Comparison of ENCODE assay signal across 19 cellular contexts in genomic region chr10:114868801-114869200, GRCh38. TPM values are rescaled to one million over a fixed set of nuclear protein-coding genes. Genes with fewer than 3 reads are reported as not detected.
A peak's percentile ranks its signal among the peaks of the same experiment; 100 is the strongest.
DNase-seq lines count a peak whose midpoint lies in the region; ATAC-seq and TF ChIP-seq lines count a peak whose summit lies in the region.
"Had no signal": no experiment of that assay in that cellular context is flagged by ENCODE, and none has a peak within 500 bp of the region (broad histone marks: within the 10 kb centered on the region; RNA-seq: fewer than 3 reads in every experiment).

No MANE protein-coding gene starts in this region.

- no peak for TF ChIP-seq CTCF in fibroblast of mammary gland (conservative IDR thresholded peaks at IDR 0.05; ENCODE audit: control insufficient read depth, insufficient read depth, low read depth, low read length)
- no peak for TF ChIP-seq CTCF in activated CD8-positive, alpha-beta T cell treated with anti-CD3 and anti-CD28 coated beads for 36 hours (IDR thresholded peaks at IDR 0.05)

- peaks cover 11% of the 10 kb centered on the region for H3K27me3 Mint-ChIP-seq in activated CD8-positive, alpha-beta T cell treated with anti-CD3 and anti-CD28 coated beads for 36 hours

- no peak overlapping the region for H2AFZ ChIP-seq in ACC112 (ENCODE audit: low read length, unreplicated experiment)
- H2AFZ ChIP-seq: PC-9 had no signal

- H3K4me3 ChIP-seq in ACC112 (ENCODE audit: low read depth, low read length) = peak overlapping the region; percentile 36
- H3K4me3 ChIP-seq in fibroblast of mammary gland (ENCODE audit: control insufficient read depth, low read depth, low read length) = no peak overlapping the region
- H3K4me3 ChIP-seq: HAP-1, PC-9, psoas muscle, stomach, vagina had no signal

- ATAC-seq in SK-N-SH treated with all-trans-retinoic acid at 6 μM for 48 hours = peak; percentile 45
- no peak for ATAC-seq in activated CD8-positive, alpha-beta T cell treated with anti-CD3 and anti-CD28 coated beads for 36 hours
- ATAC-seq: activated CD8-positive, alpha-beta T cell treated with anti-CD3 and anti-CD28 coated beads, Interleukin-2, amount 10 ng/mL, durations not matched to agents 7 days and 5 days; naive thymus-derived CD4-positive, alpha-beta T cell had no signal

- H3K27ac Mint-ChIP-seq in activated CD8-positive, alpha-beta T cell treated with anti-CD3 and anti-CD28 coated beads for 36 hours = no peak overlapping the region
- H3K27ac Mint-ChIP-seq: activated CD8-positive, alpha-beta T cell treated with anti-CD3 and anti-CD28 coated beads, Interleukin-2, amount 10 ng/mL, durations not matched to agents 7 days and 5 days; activated T-helper 2 cell treated with anti-CD3 and anti-CD28 coated beads, Interferon-gamma antibody, Interleukin-2, Interleukin-4, amounts not matched to agents 10 μg/mL and 5 μg/mL and 100 μg/mL, durations not matched to agents 14 hours and 24 hours and 36 hours; naive thymus-derived CD4-positive, alpha-beta T cell had no signal

- POLR2A ChIA-PET in activated CD8-positive, alpha-beta T cell treated with anti-CD3 and anti-CD28 coated beads for 36 hours (lab: Charles Lee) = no interaction called here

- H3K36me3 ChIP-seq in ACC112 (ENCODE audit: insufficient read depth, low read length) = peaks cover 14% of the 10 kb centered on the region

- peak; percentile 56 for DNase-seq in HCEC 1CT
- peak; percentile 64 for DNase-seq in fibroblast of mammary gland (ENCODE audit: low read depth)
- no peak for DNase-seq in NCI-H1105 (lab: John Stamatoyannopoulos, UW)
- DNase-seq in GF-D8 (lab: John Stamatoyannopoulos, UW) = no peak
- no peak for DNase-seq in cardiac septum (ENCODE audit: low spot score)
- DNase-seq in activated CD8-positive, alpha-beta T cell treated with anti-CD3 and anti-CD28 coated beads for 36 hours = no peak
- DNase-seq: activated CD8-positive, alpha-beta T cell treated with anti-CD3 and anti-CD28 coated beads, Interleukin-2, amount 10 ng/mL, durations not matched to agents 7 days and 5 days; amygdala; naive thymus-derived CD4-positive, alpha-beta T cell; NCI-H1417 treated with DMSO at 0.1 percent for 48 hours; psoas muscle; stimulated activated CD4-positive, alpha-beta T cell treated with anti-CD3 and anti-CD28 coated beads, Interleukin-15, amount 100 ng/mL, for 24 hours; stomach had no signal

- H3K4me3 Mint-ChIP-seq in activated CD8-positive, alpha-beta T cell treated with anti-CD3 and anti-CD28 coated beads for 36 hours = no peak overlapping the region
- H3K4me3 Mint-ChIP-seq: activated CD8-positive, alpha-beta T cell treated with anti-CD3 and anti-CD28 coated beads, Interleukin-2, amount 10 ng/mL, durations not matched to agents 7 days and 5 days; naive thymus-derived CD4-positive, alpha-beta T cell had no signal

- CTCF ChIA-PET in activated CD8-positive, alpha-beta T cell treated with anti-CD3 and anti-CD28 coated beads for 36 hours (lab: Charles Lee) = interaction anchor here (1.0 to 2.4 kb wide), 4 partner anchors 8 to 179 kb away, joined by 3 to 18 read pairs (median 8); partner anchors contain the start of gene FHIP2A

- H3K4me1 Mint-ChIP-seq in activated CD8-positive, alpha-beta T cell treated with anti-CD3 and anti-CD28 coated beads for 36 hours (ENCODE audit: low read depth) = peaks cover 6% of the 10 kb centered on the region

- H3K36me3 Mint-ChIP-seq in activated CD8-positive, alpha-beta T cell treated with anti-CD3 and anti-CD28 coated beads for 36 hours (ENCODE audit: low read depth) = peaks cover 13% of the 10 kb centered on the region

- no peaks in the 10 kb centered on the region for H3K79me2 ChIP-seq in ACC112 (ENCODE audit: control insufficient read depth, insufficient read depth, low read length, unreplicated experiment)

- no peaks in the 10 kb centered on the region for H3K9me3 Mint-ChIP-seq in activated CD8-positive, alpha-beta T cell treated with anti-CD3 and anti-CD28 coated beads for 36 hours
- H3K9me3 Mint-ChIP-seq: activated T-helper 2 cell treated with anti-CD3 and anti-CD28 coated beads, Interferon-gamma antibody, Interleukin-2, Interleukin-4, amounts not matched to agents 10 μg/mL and 5 μg/mL and 100 μg/mL, durations not matched to agents 14 hours and 24 hours and 36 hours had no signal

- H3K27ac ChIP-seq in ACC112 (ENCODE audit: low read depth, low read length) = peak overlapping the region; percentile 95
- H3K27ac ChIP-seq: PC-9, psoas muscle, stomach, vagina had no signal

- intact Hi-C loops in cardiac septum (cut with DNase I) = no loop called here
- intact Hi-C loops in activated CD8-positive, alpha-beta T cell treated with anti-CD3 and anti-CD28 coated beads for 36 hours (cut with micrococcal nuclease) = no loop called here

- H3K27me3 ChIP-seq in ACC112 (ENCODE audit: insufficient read depth, low read length) = no peaks in the 10 kb centered on the region
- H3K27me3 ChIP-seq: stomach, vagina had no signal

- peaks cover 29% of the 10 kb centered on the region for H3K4me1 ChIP-seq in ACC112 (ENCODE audit: control insufficient read depth, insufficient read depth, low read length, unreplicated experiment)
- H3K4me1 ChIP-seq: HAP-1, psoas muscle, stomach, vagina had no signal

TF ChIP-seq in SK-N-SH treated with all-trans-retinoic acid at 6 μM for 48 hours, 23 proteins besides CTCF, POLR2A, EP300 and RAD21:
- no peak for TF ChIP-seq RARB (CRISPR knock-in tag; IDR thresholded peaks at IDR 0.05)
- no peak for TF ChIP-seq ESRRG (CRISPR knock-in tag; IDR thresholded peaks at IDR 0.05)
- TF ChIP-seq BACH2 (CRISPR knock-in tag; IDR thresholded peaks at IDR 0.05; ENCODE audit: borderline replicate concordance) = no peak
- TF ChIP-seq ZFP30 (CRISPR knock-in tag; IDR thresholded peaks at IDR 0.05) = no peak
- TF ChIP-seq ZNF8 (CRISPR knock-in tag; IDR thresholded peaks at IDR 0.05) = no peak
- TF ChIP-seq ZNF565 (CRISPR knock-in tag; conservative IDR thresholded peaks at IDR 0.05; ENCODE audit: low read depth) = no peak
- no peak for TF ChIP-seq ISL1 (CRISPR knock-in tag; IDR thresholded peaks at IDR 0.05)
- no peak for TF ChIP-seq PPARA (CRISPR knock-in tag; IDR thresholded peaks at IDR 0.05; ENCODE audit: borderline replicate concordance)
- TF ChIP-seq, protein P1, sequence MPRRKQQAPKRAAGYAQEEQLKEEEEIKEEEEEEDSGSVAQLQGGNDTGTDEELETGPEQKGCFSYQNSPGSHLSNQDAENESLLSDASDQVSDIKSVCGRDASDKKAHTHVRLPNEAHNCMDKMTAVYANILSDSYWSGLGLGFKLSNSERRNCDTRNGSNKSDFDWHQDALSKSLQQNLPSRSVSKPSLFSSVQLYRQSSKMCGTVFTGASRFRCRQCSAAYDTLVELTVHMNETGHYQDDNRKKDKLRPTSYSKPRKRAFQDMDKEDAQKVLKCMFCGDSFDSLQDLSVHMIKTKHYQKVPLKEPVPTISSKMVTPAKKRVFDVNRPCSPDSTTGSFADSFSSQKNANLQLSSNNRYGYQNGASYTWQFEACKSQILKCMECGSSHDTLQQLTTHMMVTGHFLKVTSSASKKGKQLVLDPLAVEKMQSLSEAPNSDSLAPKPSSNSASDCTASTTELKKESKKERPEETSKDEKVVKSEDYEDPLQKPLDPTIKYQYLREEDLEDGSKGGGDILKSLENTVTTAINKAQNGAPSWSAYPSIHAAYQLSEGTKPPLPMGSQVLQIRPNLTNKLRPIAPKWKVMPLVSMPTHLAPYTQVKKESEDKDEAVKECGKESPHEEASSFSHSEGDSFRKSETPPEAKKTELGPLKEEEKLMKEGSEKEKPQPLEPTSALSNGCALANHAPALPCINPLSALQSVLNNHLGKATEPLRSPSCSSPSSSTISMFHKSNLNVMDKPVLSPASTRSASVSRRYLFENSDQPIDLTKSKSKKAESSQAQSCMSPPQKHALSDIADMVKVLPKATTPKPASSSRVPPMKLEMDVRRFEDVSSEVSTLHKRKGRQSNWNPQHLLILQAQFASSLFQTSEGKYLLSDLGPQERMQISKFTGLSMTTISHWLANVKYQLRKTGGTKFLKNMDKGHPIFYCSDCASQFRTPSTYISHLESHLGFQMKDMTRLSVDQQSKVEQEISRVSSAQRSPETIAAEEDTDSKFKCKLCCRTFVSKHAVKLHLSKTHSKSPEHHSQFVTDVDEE (CRISPR knock-in tag; IDR thresholded peaks at IDR 0.05) = no peak
- TF ChIP-seq CSDC2 (CRISPR knock-in tag; IDR thresholded peaks at IDR 0.05) = no peak
- TF ChIP-seq CSRNP3 (CRISPR knock-in tag; IDR thresholded peaks at IDR 0.05) = no peak

RNA-seq across cellular contexts. Expression of gene FHIP2A, which starts 47.2 kb away (rescaled TPM):
- 26.5 TPM for total RNA-seq in cardiac septum
- total RNA-seq in activated CD8-positive, alpha-beta T cell treated with anti-CD3 and anti-CD28 coated beads for 36 hours = 10 to 100 TPM; 12.6 to 16.6 TPM

Comparison
In these comparisons a context has a peak if more than half of its experiments do, and no peak if none do; other contexts are left out.
1. DNase-seq: peak in HCEC 1CT (single experiment) and fibroblast of mammary gland (single experiment); none in NCI-H1105 (single experiment), GF-D8 (single experiment), cardiac septum (single experiment) and activated CD8-positive, alpha-beta T cell treated with anti-CD3 and anti-CD28 coated beads for 36 hours (single experiment).